ENCODE assay signal across 9 cellular contexts in genomic region chr1:159915571-159916239, GRCh38. TPM values are rescaled to one million over a fixed set of nuclear protein-coding genes. Genes with fewer than 3 reads are reported as not detected.
DNase-seq lines count a peak whose midpoint lies in the region; ATAC-seq, FAIRE-seq and TF ChIP-seq lines count a peak whose summit lies in the region.
"Had no signal": no experiment of that assay in that cellular context is flagged by ENCODE, and none has a peak within 500 bp of the region (broad histone marks: within the 10 kb centered on the region; RNA-seq: fewer than 3 reads in every experiment).

No MANE protein-coding gene starts in this region.

- no peak overlapping the region for H2BK120ac ChIP-seq in mesenchymal stem cell (ENCODE audit: low read depth, low read length)

- 0 out of 5 replicates have a peak, but pooled peaks of 1 of the 2 experiments have one; percentile 7 for TF ChIP-seq RAD21 in A549 (conservative IDR thresholded peaks at IDR 0.05 in 1 of 2, IDR thresholded peaks at IDR 0.05 in 1 of 2)

- H3K23ac ChIP-seq in mesenchymal stem cell (ENCODE audit: low read length in 2 of 2), result no peak overlapping the region

- TF ChIP-seq CTCF in A549 (IDR thresholded peaks at IDR 0.05), result no peak
- TF ChIP-seq CTCF in HFFc6 (IDR thresholded peaks at IDR 0.05), result no peak
- TF ChIP-seq CTCF in MCF 10A (IDR thresholded peaks at IDR 0.05; ENCODE audit: unreplicated experiment), result no peak
- no peak for TF ChIP-seq CTCF in foreskin keratinocyte (conservative IDR thresholded peaks at IDR 0.05)

- TF ChIP-seq POLR2A in A549 (IDR thresholded peaks at IDR 0.05; ENCODE audit: low read length), result no peak

- peak overlapping the region; percentile 14 for H2AK5ac ChIP-seq in mesenchymal stem cell (ENCODE audit: low read length, severe bottlenecking)

- H3K4me1 ChIP-seq in A549 (peaks cover 92% of the 10 kb centered on the region), mesenchymal stem cell (ENCODE audit: control insufficient read depth, insufficient read depth, low read depth, low read length) (peaks cover 48% of the 10 kb centered on the region), foreskin keratinocyte (peaks cover 37% of the 10 kb centered on the region)

- H3K4me1 Mint-ChIP-seq in HFFc6 (ENCODE audit: low read depth) (peaks cover 100% of the 10 kb centered on the region), MCF 10A (ENCODE audit: insufficient read depth, unreplicated experiment) (peaks cover 58% of the 10 kb centered on the region)

- intact Hi-C loops in MCF 10A (cut with micrococcal nuclease), result no loop called here

- POLR2A ChIA-PET in A549 (lab: Yijun Ruan, JAX), result interaction anchor here (0.6 to 2.0 kb wide), 2 partner anchors 9 to 740 kb away, joined by 8 to 17 read pairs; partner anchors contain the start of gene TAGLN2
- POLR2A ChIA-PET in MCF 10A (lab: Yijun Ruan, JAX), result interaction anchor here (1.0 to 1.5 kb wide), 2 partner anchors 8 to 9 kb away, joined by 4 to 6 read pairs; partner anchors contain the start of gene TAGLN2

- peaks cover 35 to 42% of the 10 kb centered on the region in 2 experiments for H3K36me3 ChIP-seq in mesenchymal stem cell (ENCODE audit: control insufficient read depth in 1 of 2, insufficient read depth in 2 of 2, low read depth in 1 of 2, low read length in 2 of 2)

- FAIRE-seq in A549 (lab: Jason Lieb, UNC), result no peak

- no peaks in the 10 kb centered on the region for H3K9me3 Mint-ChIP-seq in HFFc6
- H3K9me3 Mint-ChIP-seq in MCF 10A (ENCODE audit: unreplicated experiment), result no peaks in the 10 kb centered on the region

- peak overlapping the region; percentile 63 to 80 for H3K27ac ChIP-seq in A549
- H3K27ac ChIP-seq in mesenchymal stem cell (ENCODE audit: low read length, poor library complexity, severe bottlenecking), result peak overlapping the region; percentile 67
- H3K27ac ChIP-seq in foreskin keratinocyte, result no peak overlapping the region

- H3K9me3 ChIP-seq in A549 (no peaks in the 10 kb centered on the region), mesenchymal stem cell (ENCODE audit: control insufficient read depth, low read length) (no peaks in the 10 kb centered on the region)

- H3K4me3 Mint-ChIP-seq in HFFc6, result peak overlapping the region; percentile 70
- no peak overlapping the region for H3K4me3 Mint-ChIP-seq in MCF 10A (ENCODE audit: unreplicated experiment)

- BruUV-seq in MCF 10A (replicated peaks; lab: Mats Ljungman, UMichigan), result no TSS peak

- peak overlapping the region in 1 of 2 experiments; percentile 38 for H2BK12ac ChIP-seq in mesenchymal stem cell (ENCODE audit: low read length in 2 of 2)

- H3K36me3 Mint-ChIP-seq in HFFc6 (ENCODE audit: low read depth) (peaks cover 55% of the 10 kb centered on the region), MCF 10A (ENCODE audit: insufficient read depth, unreplicated experiment) (peaks cover 49% of the 10 kb centered on the region)

- H3K14ac ChIP-seq in mesenchymal stem cell (ENCODE audit: low read length in 2 of 2), result no peak overlapping the region

- ATAC-seq in A549, result peak; percentile 9 to 17
- ATAC-seq in HG03442 (IDR thresholded peaks at IDR 0.05; ENCODE audit: unreplicated experiment), result no peak
- no peak for ATAC-seq in foreskin keratinocyte
- no peak for ATAC-seq in GM19035 (IDR thresholded peaks at IDR 0.05; ENCODE audit: unreplicated experiment)

- TF ChIP-seq EP300 in A549 (IDR thresholded peaks at IDR 0.05), result no peak

- H4K8ac ChIP-seq in mesenchymal stem cell (ENCODE audit: low read length), result no peak overlapping the region

- no peak overlapping the region for H3K9ac ChIP-seq in mesenchymal stem cell (ENCODE audit: low read length)

- H3K27me3 ChIP-seq in mesenchymal stem cell (ENCODE audit: control insufficient read depth in 1 of 2, insufficient read depth in 1 of 2, low read length in 2 of 2) (no peaks in the 10 kb centered on the region), foreskin keratinocyte (no peaks in the 10 kb centered on the region)

- CTCF ChIA-PET in A549 (lab: Yijun Ruan, JAX) (interaction anchor here (0.7 to 2.5 kb wide), 7 partner anchors 9 to 756 kb away, joined by 3 to 15 read pairs (median 4); partner anchors contain the start of gene TAGLN2), MCF 10A (lab: Yijun Ruan, JAX) (interaction anchor here (0.5 to 52.4 kb wide), 24 partner anchors 8 to 1250 kb away, joined by 3 to 1675 read pairs (median 3); partner anchors contain the start of genes IGSF9, PPOX and TAGLN2)

- H2BK15ac ChIP-seq in mesenchymal stem cell (ENCODE audit: low read depth, poor library complexity, severe bottlenecking), result no peak overlapping the region

- H3K4me3 ChIP-seq in A549 (no peak overlapping the region), mesenchymal stem cell (ENCODE audit: insufficient read depth in 1 of 2, low read depth in 1 of 2, low read length in 2 of 2) (no peak overlapping the region)

- WGBS in A549 (ENCODE audit: missing lambda C conversion rate), result 24% methylated on average over 5 of the region's 5 CpGs
- WGBS in mesenchymal stem cell, result 69% methylated on average over 5 of the region's 5 CpGs

- H4K91ac ChIP-seq in mesenchymal stem cell (ENCODE audit: low read length), result no peak overlapping the region

- H3K4me2 ChIP-seq in A549 (peak overlapping the region; percentile 66), mesenchymal stem cell (ENCODE audit: low read length, poor library complexity, severe bottlenecking) (no peak overlapping the region)

- no peak for DNase-seq in A549 (ENCODE audit: low read depth in 1 of 2, low spot score in 1 of 2)
- no peak for DNase-seq in HFFc6
- no peak for DNase-seq in MCF 10A (ENCODE audit: unreplicated experiment)
- DNase-seq in mesenchymal stem cell, result no peak
- no peak for DNase-seq in foreskin keratinocyte
- no peak for DNase-seq in NCI-H226

- H3K27ac Mint-ChIP-seq in HFFc6 (peak overlapping the region; percentile 94), MCF 10A (ENCODE audit: low read depth, unreplicated experiment) (peak overlapping the region; percentile 39)

- H3K18ac ChIP-seq in mesenchymal stem cell (ENCODE audit: low read depth in 1 of 2, low read length in 2 of 2), result peak overlapping the region in 1 of 2 experiments; percentile 68

- no peak overlapping the region for H3K4ac ChIP-seq in mesenchymal stem cell (ENCODE audit: low read depth in 1 of 2, low read length in 2 of 2)

- peaks cover 14% of the 10 kb centered on the region; the same call in 1 of the 2 replicates for H3K27me3 Mint-ChIP-seq in HFFc6 (ENCODE audit: insufficient read depth)
- H3K27me3 Mint-ChIP-seq in MCF 10A (ENCODE audit: insufficient read depth, unreplicated experiment), result no peaks in the 10 kb centered on the region

- H3K79me1 ChIP-seq in mesenchymal stem cell (replicated peaks; ENCODE audit: low read length, poor library complexity, severe bottlenecking), result peaks cover 3% of the 10 kb centered on the region

- no peak overlapping the region for H2BK5ac ChIP-seq in mesenchymal stem cell (ENCODE audit: low read depth, low read length, poor library complexity, severe bottlenecking)

- no peak overlapping the region for H2AFZ ChIP-seq in mesenchymal stem cell (ENCODE audit: low read depth, low read length)

RNA-seq across cellular contexts. Expression of gene TAGLN2, which starts 9.6 kb away (rescaled TPM):
- polyA plus RNA-seq in A549 (2011; rRNA removed), result 533 and 536 TPM in 2 replicates
- 1,020 and 1,221 TPM in 2 replicates for polyA plus RNA-seq in A549 (2012; cell fraction: cytosol; rRNA removed)
- 1,181 and 1,326 TPM in 2 replicates for polyA plus RNA-seq in A549 (2012; cell fraction: nucleus; rRNA removed)
- 781 to 811 TPM (median 806 TPM) in 3 replicates for polyA plus RNA-seq in A549 (2017; fragmentation: RNase III; extraction: RNeasy Plus Mini Kit Qiagen cat#74134 plus additional on column Dnase treatment)
- 437 and 484 TPM in 2 replicates for polyA minus RNA-seq in A549 (2011; rRNA and poly(A)+ RNA removed)
- total RNA-seq in HFFc6 (2021; fragmentation: NEBNext Ultra II Directional; extraction: Animal tissue kit (Norgen Biotek cat#: 25700)), result 100 to 1,000 TPM; 560 to 914 (median 815) TPM
- 464 and 483 TPM in 2 replicates for total RNA-seq in MCF 10A (2022)
- 328 TPM for polyA plus RNA-seq in mesenchymal stem cell (2013, experiment 1 of 2)
- polyA plus RNA-seq in mesenchymal stem cell (2013, experiment 2 of 2), result 330 TPM
- total RNA-seq in foreskin keratinocyte, result 462 and 520 TPM in 2 replicates
- 928 and 982 TPM in 2 replicates for polyA plus RNA-seq in foreskin keratinocyte

RNA-seq across cellular contexts. Expression of gene CFAP45, which starts 15.7 kb away (rescaled TPM):
- polyA plus RNA-seq in A549 (2011; rRNA removed) (0.50 and 0.67 TPM in 2 replicates), A549 (2017; fragmentation: RNase III; extraction: RNeasy Plus Mini Kit Qiagen cat#74134 plus additional on column Dnase treatment) (0.76 to 0.89 TPM (median 0.87 TPM) in 3 replicates), foreskin keratinocyte (1.1 and 1.3 TPM in 2 replicates)
- polyA plus RNA-seq in A549 (2012; cell fraction: cytosol; rRNA removed), result 0.31 and 0.46 TPM in 2 replicates
- polyA plus RNA-seq in A549 (2012; cell fraction: nucleus; rRNA removed), result 0.40 and 0.86 TPM in 2 replicates
- polyA minus RNA-seq in A549 (2011; rRNA and poly(A)+ RNA removed), result 0.39 TPM in 1 of 2 replicates, not detected in the other
- total RNA-seq in HFFc6 (2021; fragmentation: NEBNext Ultra II Directional; extraction: Animal tissue kit (Norgen Biotek cat#: 25700)), result 1 to 10 TPM in 4 of 6 experiments, under 1 TPM in 2; 0.94 to 2.5 (median 1.2) TPM
- total RNA-seq in MCF 10A (2022) (0.32 and 0.40 TPM in 2 replicates), foreskin keratinocyte (1.0 and 1.3 TPM in 2 replicates)
- polyA plus RNA-seq in mesenchymal stem cell (2013, experiment 1 of 2), result 0.86 TPM
- 0.71 TPM for polyA plus RNA-seq in mesenchymal stem cell (2013, experiment 2 of 2)

RNA-seq across cellular contexts. Expression of gene IGSF9, which starts 29.7 kb away (rescaled TPM):
- polyA plus RNA-seq in A549 (2011; rRNA removed), result 0.05 and 0.06 TPM in 2 replicates
- polyA plus RNA-seq in A549 (2012; cell fraction: cytosol; rRNA removed), result 0.26 and 0.34 TPM in 2 replicates
- 1.0 and 1.2 TPM in 2 replicates for polyA plus RNA-seq in A549 (2012; cell fraction: nucleus; rRNA removed)
- polyA plus RNA-seq in A549 (2017; fragmentation: RNase III; extraction: RNeasy Plus Mini Kit Qiagen cat#74134 plus additional on column Dnase treatment), result 0.49 to 0.54 TPM (median 0.50 TPM) in 3 replicates
- polyA minus RNA-seq in A549 (2011; rRNA and poly(A)+ RNA removed), result 0.10 and 0.12 TPM in 2 replicates
- not detected for total RNA-seq in HFFc6 (2021; fragmentation: NEBNext Ultra II Directional; extraction: Animal tissue kit (Norgen Biotek cat#: 25700))
- total RNA-seq in MCF 10A (2022), result 0.25 and 0.44 TPM in 2 replicates
- polyA plus RNA-seq in mesenchymal stem cell (2013, experiment 1 of 2), result 0.03 TPM
- 0.03 TPM for polyA plus RNA-seq in mesenchymal stem cell (2013, experiment 2 of 2)
- total RNA-seq in foreskin keratinocyte, result 9.7 and 11.9 TPM in 2 replicates
- 9.3 and 11.8 TPM in 2 replicates for polyA plus RNA-seq in foreskin keratinocyte

RNA-seq across cellular contexts. Expression of gene SLAMF9, which starts 38.3 kb away (rescaled TPM):
- polyA plus RNA-seq in A549 (2011; rRNA removed) (0.21 and 0.25 TPM in 2 replicates), A549 (2017; fragmentation: RNase III; extraction: RNeasy Plus Mini Kit Qiagen cat#74134 plus additional on column Dnase treatment) (0.16 to 0.28 TPM (median 0.22 TPM) in 3 replicates), foreskin keratinocyte (0.40 and 0.72 TPM in 2 replicates)
- polyA plus RNA-seq in A549 (2012; cell fraction: cytosol; rRNA removed), result 0.08 and 0.14 TPM in 2 replicates
- polyA plus RNA-seq in A549 (2012; cell fraction: nucleus; rRNA removed), result 0.08 and 0.27 TPM in 2 replicates
- 0.54 and 0.78 TPM in 2 replicates for polyA minus RNA-seq in A549 (2011; rRNA and poly(A)+ RNA removed)
- total RNA-seq in HFFc6 (2021; fragmentation: NEBNext Ultra II Directional; extraction: Animal tissue kit (Norgen Biotek cat#: 25700)), result under 1 TPM in 3 of 6 experiments, not detected in 3; 0.41 to 0.51 (median 0.46) TPM
- total RNA-seq in MCF 10A (2022) (not detected in 2 replicates), foreskin keratinocyte (0.44 and 0.63 TPM in 2 replicates)
- polyA plus RNA-seq in mesenchymal stem cell (2013, experiment 1 of 2), result not detected
- polyA plus RNA-seq in mesenchymal stem cell (2013, experiment 2 of 2), result not detected
- total RNA-seq: glomerular endothelial cell had no signal

RNA-seq across cellular contexts. Expression of gene VSIG8, which starts 53.2 kb away (rescaled TPM):
- polyA plus RNA-seq in A549 (2011; rRNA removed), result 0.04 TPM in 1 of 2 replicates, not detected in the other
- 0.05 and 0.07 TPM in 2 replicates for polyA plus RNA-seq in A549 (2012; cell fraction: cytosol; rRNA removed)
- polyA plus RNA-seq in A549 (2012; cell fraction: nucleus; rRNA removed), result 0.14 and 0.15 TPM in 2 replicates
- polyA plus RNA-seq in A549 (2017; fragmentation: RNase III; extraction: RNeasy Plus Mini Kit Qiagen cat#74134 plus additional on column Dnase treatment), result 0.05 to 0.09 TPM in 2 of 3 replicates, not detected in the other
- not detected in 2 replicates for polyA minus RNA-seq in A549 (2011; rRNA and poly(A)+ RNA removed)
- not detected for total RNA-seq in HFFc6 (2021; fragmentation: NEBNext Ultra II Directional; extraction: Animal tissue kit (Norgen Biotek cat#: 25700))
- total RNA-seq in MCF 10A (2022), result not detected in 2 replicates
- polyA plus RNA-seq in mesenchymal stem cell (2013, experiment 1 of 2), result not detected
- not detected for polyA plus RNA-seq in mesenchymal stem cell (2013, experiment 2 of 2)
- total RNA-seq in foreskin keratinocyte, result 0.07 and 0.14 TPM in 2 replicates
- polyA plus RNA-seq in foreskin keratinocyte, result 0.11 and 0.18 TPM in 2 replicates

Comparison
In these comparisons a context has a peak if more than half of its experiments do, and no peak if none do; other contexts are left out.
1. ATAC-seq: peak in A549 (2 of 2); none in HG03442 (single experiment), foreskin keratinocyte (single experiment) and GM19035 (single experiment).